ENCODE assay signal across 9 cellular contexts in genomic region chr5:67648201-67648671, GRCh38.
A peak's percentile ranks its signal among the peaks of the same experiment; 100 is the strongest.
DNase-seq lines count a peak whose midpoint lies in the region; ATAC-seq and TF ChIP-seq lines count a peak whose summit lies in the region.
"Had no signal": no experiment of that assay in that cellular context is flagged by ENCODE, and none has a peak within 500 bp of the region (broad histone marks: within the 10 kb centered on the region; RNA-seq: fewer than 3 reads in every experiment).

No MANE protein-coding gene starts in this region.

- no peaks in the 10 kb centered on the region for H3K36me3 Mint-ChIP-seq in activated naive CD8-positive, alpha-beta T cell treated with anti-CD3 and anti-CD28 coated beads, Interleukin-2, amount 50 U/mL, for 24 hours (ENCODE audit: low read depth)
- H3K36me3 Mint-ChIP-seq: CD4-positive, CD25-positive, alpha-beta regulatory T cell had no signal

- H4K20me1 ChIP-seq in osteoblast (ENCODE audit: insufficient read depth, low read length) = no peaks in the 10 kb centered on the region

- H3K9me3 ChIP-seq in osteoblast (ENCODE audit: low read depth, low read length) = no peaks in the 10 kb centered on the region

- peak overlapping the region; percentile 78 for H3K4me2 ChIP-seq in osteoblast (ENCODE audit: insufficient read depth, low read length)

- peak overlapping the region; percentile 84 for H2AFZ ChIP-seq in osteoblast (ENCODE audit: low read length)

- H3K27ac Mint-ChIP-seq in activated naive CD8-positive, alpha-beta T cell treated with anti-CD3 and anti-CD28 coated beads, Interleukin-2, amount 50 U/mL, for 24 hours = no peak overlapping the region
- H3K27ac Mint-ChIP-seq: CD4-positive, CD25-positive, alpha-beta regulatory T cell had no signal

- H3K27me3 ChIP-seq in osteoblast (ENCODE audit: insufficient read depth, low read length) = no peaks in the 10 kb centered on the region

- peaks cover 21% of the 10 kb centered on the region for H3K4me1 ChIP-seq in osteoblast (ENCODE audit: insufficient read depth, low read length)

- DNase-seq in AG09319 (ENCODE audit: extremely low read depth, low read depth) (peak; percentile 88), NCI-H226 (peak; percentile 79), fibroblast of gingiva (ENCODE audit: low read depth) (peak; percentile 100), osteoblast (ENCODE audit: insufficient read length, low spot score, missing footprints) (no peak), DMS114 treated with DMSO at 0.1 percent for 48 hours (lab: John Stamatoyannopoulos, UW; ENCODE audit: unreplicated experiment) (no peak)
- DNase-seq in activated naive CD8-positive, alpha-beta T cell treated with anti-CD3 and anti-CD28 coated beads, Interleukin-2, amount 50 U/mL, for 24 hours = no peak
- DNase-seq: CD4-positive, CD25-positive, alpha-beta regulatory T cell had no signal

- H3K9me3 Mint-ChIP-seq in activated naive CD8-positive, alpha-beta T cell treated with anti-CD3 and anti-CD28 coated beads, Interleukin-2, amount 50 U/mL, for 24 hours = peaks cover 14% of the 10 kb centered on the region

- H3K27me3 Mint-ChIP-seq in activated naive CD8-positive, alpha-beta T cell treated with anti-CD3 and anti-CD28 coated beads, Interleukin-2, amount 50 U/mL, for 24 hours = no peaks in the 10 kb centered on the region

- peaks cover 7% of the 10 kb centered on the region for H3K4me1 Mint-ChIP-seq in activated naive CD8-positive, alpha-beta T cell treated with anti-CD3 and anti-CD28 coated beads, Interleukin-2, amount 50 U/mL, for 24 hours

- no peak overlapping the region for H3K4me3 Mint-ChIP-seq in activated naive CD8-positive, alpha-beta T cell treated with anti-CD3 and anti-CD28 coated beads, Interleukin-2, amount 50 U/mL, for 24 hours
- H3K4me3 Mint-ChIP-seq: CD4-positive, CD25-positive, alpha-beta regulatory T cell had no signal

- H3K36me3 ChIP-seq in osteoblast (ENCODE audit: insufficient read depth, low read length) = no peaks in the 10 kb centered on the region

- TF ChIP-seq CTCF in AG09319 (IDR thresholded peaks at IDR 0.05; ENCODE audit: low read depth, low read length) (no peak), osteoblast (IDR thresholded peaks at IDR 0.05; ENCODE audit: extremely low read depth, low read depth, low read length) (no peak)

- peak overlapping the region; percentile 37 for H3K27ac ChIP-seq in osteoblast (ENCODE audit: low read depth, low read length)

- H3K4me3 ChIP-seq in osteoblast (ENCODE audit: insufficient read depth, low read length) = peak overlapping the region; percentile 53

- H3K79me2 ChIP-seq in osteoblast (ENCODE audit: insufficient read depth, low read length) = no peaks in the 10 kb centered on the region

- ATAC-seq in GM18909 (IDR thresholded peaks at IDR 0.05; ENCODE audit: poor library complexity, unreplicated experiment) (no peak), HG02938 (IDR thresholded peaks at IDR 0.05; ENCODE audit: unreplicated experiment) (no peak)
- no peak for ATAC-seq in activated naive CD8-positive, alpha-beta T cell treated with anti-CD3 and anti-CD28 coated beads, Interleukin-2, amount 50 U/mL, for 24 hours

Comparison
In these comparisons a context has a peak if more than half of its experiments do, and no peak if none do; other contexts are left out.
1. DNase-seq: peak in AG09319 (single experiment), NCI-H226 (single experiment) and fibroblast of gingiva (single experiment); none in osteoblast (single experiment), DMS114 treated with DMSO at 0.1 percent for 48 hours (single experiment) and activated naive CD8-positive, alpha-beta T cell treated with anti-CD3 and anti-CD28 coated beads, Interleukin-2, amount 50 U/mL, for 24 hours (single experiment).